In genomic region chr2:238701066-238701906, GRCh38 we compare ENCODE assay signal across 31 cellular contexts.
DNase-seq lines count a peak whose midpoint lies in the region; ATAC-seq, FAIRE-seq and TF ChIP-seq lines count a peak whose summit lies in the region.
"Had no signal": no experiment of that assay in that cellular context is flagged by ENCODE, and none has a peak within 500 bp of the region (broad histone marks: within the 10 kb centered on the region; RNA-seq: fewer than 3 reads in every experiment).

No MANE protein-coding gene starts in this region.

- H3K9me3 Mint-ChIP-seq in activated naive CD8-positive, alpha-beta T cell treated with anti-CD3 and anti-CD28 coated beads, Interleukin-2, amount 50 U/mL, for 24 hours = no peaks in the 10 kb centered on the region
- H3K9me3 Mint-ChIP-seq in nephron = no peaks in the 10 kb centered on the region
- H3K9me3 Mint-ChIP-seq: activated naive CD8-positive, alpha-beta T cell treated with anti-CD3 and anti-CD28 coated beads, Interleukin-2, amount 10 ng/mL, durations not matched to agents 7 days and 5 days; activated T-cell treated with anti-CD3 and anti-CD28 coated beads, Interleukin-2, amount 50 U/mL, for 24 hours; CD8-positive, alpha-beta memory T cell; stimulated activated naive CD8-positive, alpha-beta T cell treated with anti-CD3 and anti-CD28 coated beads, Interleukin-15, amount 100 ng/mL, for 72 hours had no signal

- H3K4me1 Mint-ChIP-seq in activated naive CD8-positive, alpha-beta T cell treated with anti-CD3 and anti-CD28 coated beads, Interleukin-2, amount 50 U/mL, for 24 hours = no peaks in the 10 kb centered on the region
- H3K4me1 Mint-ChIP-seq in nephron = peaks cover 26% of the 10 kb centered on the region
- H3K4me1 Mint-ChIP-seq: activated naive CD8-positive, alpha-beta T cell treated with anti-CD3 and anti-CD28 coated beads, Interleukin-2, amount 10 ng/mL, durations not matched to agents 7 days and 5 days; B cell; CD8-positive, alpha-beta memory T cell had no signal

- intact Hi-C loops in left ventricle myocardium superior (cut with micrococcal nuclease) = no loop called here
- intact Hi-C loops in left ventricle myocardium inferior (cut with micrococcal nuclease) = no loop called here

- no peaks in the 10 kb centered on the region for H3K36me3 ChIP-seq in left ventricle myocardium inferior
- H3K36me3 ChIP-seq: ascending aorta, esophagus squamous epithelium, sigmoid colon, thyroid gland had no signal

- H3K4me3 ChIP-seq in left ventricle myocardium inferior = no peak overlapping the region
- H3K4me3 ChIP-seq: ascending aorta, esophagus squamous epithelium, PC-9, sigmoid colon, thyroid gland had no signal

- H3K27ac ChIP-seq in left ventricle myocardium inferior (replicated peaks) = no peak overlapping the region
- H3K27ac ChIP-seq: ascending aorta, PC-9, thyroid gland had no signal

- H3K4me3 Mint-ChIP-seq in activated naive CD8-positive, alpha-beta T cell treated with anti-CD3 and anti-CD28 coated beads, Interleukin-2, amount 50 U/mL, for 24 hours = no peak overlapping the region
- H3K4me3 Mint-ChIP-seq in nephron = no peak overlapping the region
- H3K4me3 Mint-ChIP-seq: activated naive CD8-positive, alpha-beta T cell treated with anti-CD3 and anti-CD28 coated beads, Interleukin-2, amount 10 ng/mL, durations not matched to agents 7 days and 5 days; activated T-cell treated with anti-CD3 and anti-CD28 coated beads, Interleukin-2, amount 50 U/mL, for 24 hours; B cell; CD8-positive, alpha-beta memory T cell; stimulated activated naive CD8-positive, alpha-beta T cell treated with anti-CD3 and anti-CD28 coated beads, Interleukin-15, amount 100 ng/mL, for 72 hours had no signal

- peaks cover 55% of the 10 kb centered on the region for H3K4me1 ChIP-seq in left ventricle myocardium inferior
- H3K4me1 ChIP-seq: esophagus squamous epithelium, thyroid gland had no signal

- FAIRE-seq in frontal cortex (lab: Jason Lieb, UNC) = no peak
- FAIRE-seq: GM12891, H54 had no signal

- peak; percentile 35 for ATAC-seq in left ventricle myocardium superior
- ATAC-seq in activated naive CD8-positive, alpha-beta T cell treated with anti-CD3 and anti-CD28 coated beads, Interleukin-2, amount 50 U/mL, for 24 hours = peak; percentile 18
- ATAC-seq: stimulated activated naive CD8-positive, alpha-beta T cell treated with anti-CD3 and anti-CD28 coated beads, Interleukin-15, amount 100 ng/mL, for 72 hours had no signal

- no peak overlapping the region for H3K27ac Mint-ChIP-seq in activated naive CD8-positive, alpha-beta T cell treated with anti-CD3 and anti-CD28 coated beads, Interleukin-2, amount 50 U/mL, for 24 hours
- H3K27ac Mint-ChIP-seq in nephron = peak overlapping the region in 2 of 3 experiments; percentile 15 to 25
- H3K27ac Mint-ChIP-seq: activated naive CD8-positive, alpha-beta T cell treated with anti-CD3 and anti-CD28 coated beads, Interleukin-2, amount 10 ng/mL, durations not matched to agents 7 days and 5 days; activated T-cell treated with anti-CD3 and anti-CD28 coated beads, Interleukin-2, amount 50 U/mL, for 24 hours; B cell; CD8-positive, alpha-beta memory T cell had no signal

- no peaks in the 10 kb centered on the region for H3K9me3 ChIP-seq in left ventricle myocardium inferior (replicated peaks)
- H3K9me3 ChIP-seq: ascending aorta, esophagus squamous epithelium, sigmoid colon, thyroid gland had no signal

- peaks cover 3% of the 10 kb centered on the region for H3K27me3 Mint-ChIP-seq in activated naive CD8-positive, alpha-beta T cell treated with anti-CD3 and anti-CD28 coated beads, Interleukin-2, amount 50 U/mL, for 24 hours
- peaks cover 10% of the 10 kb centered on the region for H3K27me3 Mint-ChIP-seq in nephron (ENCODE audit: low read depth)
- H3K27me3 Mint-ChIP-seq: B cell; stimulated activated naive CD8-positive, alpha-beta T cell treated with anti-CD3 and anti-CD28 coated beads, Interleukin-15, amount 100 ng/mL, for 72 hours had no signal

- H3K36me3 Mint-ChIP-seq in activated naive CD8-positive, alpha-beta T cell treated with anti-CD3 and anti-CD28 coated beads, Interleukin-2, amount 50 U/mL, for 24 hours (ENCODE audit: low read depth) = no peaks in the 10 kb centered on the region
- no peaks in the 10 kb centered on the region for H3K36me3 Mint-ChIP-seq in nephron (ENCODE audit: low read depth)
- H3K36me3 Mint-ChIP-seq: activated naive CD8-positive, alpha-beta T cell treated with anti-CD3 and anti-CD28 coated beads, Interleukin-2, amount 10 ng/mL, durations not matched to agents 7 days and 5 days; CD8-positive, alpha-beta memory T cell had no signal

- no peak for TF ChIP-seq CTCF in left ventricle myocardium inferior (IDR thresholded peaks at IDR 0.05; ENCODE audit: borderline replicate concordance)
- TF ChIP-seq CTCF in nephron (IDR thresholded peaks at IDR 0.05; ENCODE audit: unreplicated experiment in 3 of 3) = no peak

- no peaks in the 10 kb centered on the region for H3K27me3 ChIP-seq in left ventricle myocardium inferior (ENCODE audit: low read depth)
- H3K27me3 ChIP-seq: ascending aorta, esophagus squamous epithelium, sigmoid colon, thyroid gland had no signal

- DNase-seq in left ventricle myocardium superior = peak; percentile 52
- DNase-seq in left ventricle myocardium inferior = no peak
- no peak for DNase-seq in activated naive CD8-positive, alpha-beta T cell treated with anti-CD3 and anti-CD28 coated beads, Interleukin-2, amount 50 U/mL, for 24 hours
- peak; percentile 36 for DNase-seq in ureter (ENCODE audit: low spot score)
- no peak for DNase-seq in activated CD4-positive, CD25-positive, alpha-beta regulatory T cell treated with anti-CD3 and anti-CD28 coated beads, Interleukin-2, amount 50 U/mL, for 72 hours
- DNase-seq in frontal cortex (ENCODE audit: low spot score in 2 of 2) = no peak
- no peak for DNase-seq in central memory CD4-positive, alpha-beta T cell
- DNase-seq: activated effector memory CD4-positive, alpha-beta T cell treated with anti-CD3 and anti-CD28 coated beads, Interleukin-2, amount 50 U/mL, for 16 hours; activated naive CD8-positive, alpha-beta T cell treated with anti-CD3 and anti-CD28 coated beads, Interleukin-2, amount 10 ng/mL, durations not matched to agents 7 days and 5 days; activated T-cell treated with anti-CD3 and anti-CD28 coated beads, Interleukin-2, amount 50 U/mL, for 24 hours; CD8-positive, alpha-beta memory T cell; DMS153; esophagus squamous epithelium; foreskin melanocyte; KBM-7; mesenchymal stem cell; NCI-H1092; NCI-H187; NCI-H69; PC-9; stimulated activated CD4-positive, alpha-beta T cell treated with anti-CD3 and anti-CD28 coated beads, Interleukin-12 subunit alpha, Interleukin-12 subunit beta, amount 100 ng/mL, for 4 hours; stimulated activated CD4-positive, alpha-beta T cell treated with anti-CD3 and anti-CD28 coated beads, Interleukin-2, amount 100 ng/mL, for 48 hours; stimulated activated naive CD8-positive, alpha-beta T cell treated with anti-CD3 and anti-CD28 coated beads, Interleukin-15, amount 100 ng/mL, for 72 hours; T-helper 2 cell; thyroid gland had no signal

Comparison
In these comparisons a context has a peak if more than half of its experiments do, and no peak if none do; other contexts are left out.
1. DNase-seq: peak in left ventricle myocardium superior (single experiment) and ureter (single experiment); none in left ventricle myocardium inferior (single experiment), activated naive CD8-positive, alpha-beta T cell treated with anti-CD3 and anti-CD28 coated beads, Interleukin-2, amount 50 U/mL, for 24 hours (single experiment), activated CD4-positive, CD25-positive, alpha-beta regulatory T cell treated with anti-CD3 and anti-CD28 coated beads, Interleukin-2, amount 50 U/mL, for 72 hours (single experiment), frontal cortex (0 of 2) and central memory CD4-positive, alpha-beta T cell (single experiment).